In the genomic region with DNA sequence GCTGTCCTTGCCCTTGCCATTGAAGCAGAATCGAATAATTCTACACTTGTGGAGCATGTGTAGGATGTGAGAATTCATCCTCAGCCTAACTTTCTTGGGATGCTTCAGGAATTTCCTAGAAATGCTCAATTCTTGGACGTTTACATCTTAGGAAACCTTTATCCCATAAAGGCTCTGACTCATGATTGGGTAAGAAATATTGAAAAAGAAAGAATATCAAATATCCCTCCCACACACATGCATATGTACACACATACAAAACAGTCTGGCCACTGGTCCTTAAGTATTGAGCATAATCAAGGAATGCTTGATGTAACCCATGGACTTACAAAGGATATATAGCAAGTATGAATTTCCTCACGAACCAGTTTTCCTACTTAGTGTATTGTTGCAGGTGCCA, we compare ENCODE assay signal across 2 cellular contexts.
A peak's percentile ranks its signal among the peaks of the same experiment; 100 is the strongest.
TF ChIP-seq lines count a peak whose summit lies in the region.

No MANE protein-coding gene starts in this region.

TF ChIP-seq in SK-N-SH, 30 proteins besides CTCF, POLR2A, EP300 and RAD21 (continued from another document):
- peak; percentile 44; the same call in 1 of the 2 replicates for TF ChIP-seq TCF12 (IDR thresholded peaks at IDR 0.05)

TF ChIP-seq in SK-N-SH treated with all-trans-retinoic acid at 6 μM for 48 hours, 23 proteins besides CTCF, POLR2A, EP300 and RAD21 (continued from another document):
- TF ChIP-seq ZC3H10 (CRISPR knock-in tag; IDR thresholded peaks at IDR 0.05): no peak
- TF ChIP-seq ZNF70 (CRISPR knock-in tag; IDR thresholded peaks at IDR 0.05): no peak
- TF ChIP-seq SNAI2 (CRISPR knock-in tag; IDR thresholded peaks at IDR 0.05): no peak
- no peak for TF ChIP-seq ZNF565 (CRISPR knock-in tag; conservative IDR thresholded peaks at IDR 0.05; ENCODE audit: low read depth)
- no peak for TF ChIP-seq PPARA (CRISPR knock-in tag; IDR thresholded peaks at IDR 0.05; ENCODE audit: borderline replicate concordance)
- no peak for TF ChIP-seq OSR1 (CRISPR knock-in tag; IDR thresholded peaks at IDR 0.05)
